Comparison of ENCODE assay signal across 8 cellular contexts in genomic region chr19:19663292-19664120, GRCh38.
DNase-seq lines count a peak whose midpoint lies in the region; ATAC-seq lines count a peak whose summit lies in the region.

Gene ATP13A1 (minus strand): TSS chr19:19663676. CDS start chr19:19663666, 10 bp downstream.

- ATAC-seq in GM19025 (IDR thresholded peaks at IDR 0.05; ENCODE audit: low read depth, unreplicated experiment) (peak; percentile 67), HG03342 (IDR thresholded peaks at IDR 0.05; ENCODE audit: unreplicated experiment) (peak; percentile 55)

- DNase-seq in AG20443 (ENCODE audit: low spot score) (peak; percentile 95), NCI-H345 treated with DMSO at 0.1 percent for 48 hours (lab: John Stamatoyannopoulos, UW; ENCODE audit: unreplicated experiment) (peak; percentile 83), iris pigment epithelial cell (ENCODE audit: low read depth) (peak; percentile 98)
- DNase-seq in activated CD4-positive, CD25-positive, alpha-beta regulatory T cell (lab: John Stamatoyannopoulos, UW), result peak; percentile 94 to 98 (median 98)
- peak; percentile 96 for DNase-seq in central memory CD4-positive, alpha-beta T cell
- peak; percentile 90 for DNase-seq in stimulated activated CD4-positive, alpha-beta T cell treated with anti-CD3 and anti-CD28 coated beads, Interleukin-12 subunit alpha, Interleukin-12 subunit beta, amount 100 ng/mL, for 4 hours

Comparison
In these comparisons a context has a peak if more than half of its experiments do, and no peak if none do; other contexts are left out.
1. Peak in every context shown above with its lines: DNase-seq and ATAC-seq.